In the genomic region with DNA sequence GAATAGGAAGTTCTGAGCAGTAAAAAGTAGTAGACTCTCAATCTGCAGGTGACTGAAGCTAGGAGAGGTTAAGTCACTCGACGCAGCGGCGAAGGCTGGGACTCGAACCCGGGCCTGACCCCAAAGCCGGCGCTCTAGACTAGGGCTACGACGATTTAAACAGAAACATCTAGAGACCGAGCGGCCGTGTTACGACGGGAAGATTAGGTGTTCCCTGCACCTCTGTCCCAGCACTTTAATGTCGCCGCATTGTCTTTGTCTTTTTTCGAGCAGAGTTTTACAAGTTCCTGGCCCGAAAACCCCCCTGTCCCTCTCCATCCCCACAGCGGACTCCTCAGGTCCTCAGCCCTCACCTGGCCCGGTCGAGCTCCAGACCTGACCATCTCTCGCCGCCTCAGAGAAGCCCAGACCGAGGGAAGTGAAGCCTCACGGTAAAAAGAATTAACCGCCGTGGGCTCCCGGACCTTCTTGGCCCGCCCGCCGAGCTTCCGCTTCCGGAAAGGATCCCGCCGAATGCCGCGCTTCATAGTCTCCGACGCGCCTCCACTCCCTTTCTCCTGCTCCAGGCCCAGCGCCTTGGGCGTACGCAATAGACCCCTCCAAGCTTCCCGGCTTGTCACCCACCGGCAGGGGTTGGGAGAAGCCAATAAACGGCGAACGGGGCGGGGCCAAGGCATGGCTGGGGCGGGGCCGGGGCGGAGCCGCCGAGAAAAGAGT, we compare ENCODE assay signal across 1 cellular context.
A peak's percentile ranks its signal among the peaks of the same experiment; 100 is the strongest.
TF ChIP-seq lines count a peak whose summit lies in the region.

A gene with protein sequence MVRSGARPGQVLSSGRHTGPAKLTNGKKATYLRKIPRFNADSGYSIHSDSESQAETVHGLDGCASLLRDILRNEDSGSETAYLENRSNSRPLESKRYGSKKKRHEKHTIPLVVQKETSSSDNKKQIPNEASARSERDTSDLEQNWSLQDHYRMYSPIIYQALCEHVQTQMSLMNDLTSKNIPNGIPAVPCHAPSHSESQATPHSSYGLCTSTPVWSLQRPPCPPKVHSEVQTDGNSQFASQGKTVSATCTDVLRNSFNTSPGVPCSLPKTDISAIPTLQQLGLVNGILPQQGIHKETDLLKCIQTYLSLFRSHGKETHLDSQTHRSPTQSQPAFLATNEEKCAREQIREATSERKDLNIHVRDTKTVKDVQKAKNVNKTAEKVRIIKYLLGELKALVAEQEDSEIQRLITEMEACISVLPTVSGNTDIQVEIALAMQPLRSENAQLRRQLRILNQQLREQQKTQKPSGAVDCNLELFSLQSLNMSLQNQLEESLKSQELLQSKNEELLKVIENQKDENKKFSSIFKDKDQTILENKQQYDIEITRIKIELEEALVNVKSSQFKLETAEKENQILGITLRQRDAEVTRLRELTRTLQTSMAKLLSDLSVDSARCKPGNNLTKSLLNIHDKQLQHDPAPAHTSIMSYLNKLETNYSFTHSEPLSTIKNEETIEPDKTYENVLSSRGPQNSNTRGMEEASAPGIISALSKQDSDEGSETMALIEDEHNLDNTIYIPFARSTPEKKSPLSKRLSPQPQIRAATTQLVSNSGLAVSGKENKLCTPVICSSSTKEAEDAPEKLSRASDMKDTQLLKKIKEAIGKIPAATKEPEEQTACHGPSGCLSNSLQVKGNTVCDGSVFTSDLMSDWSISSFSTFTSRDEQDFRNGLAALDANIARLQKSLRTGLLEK (minus strand): TSS at position 439 of the 717 bp plus-strand sequence. CDS start 56 bp downstream, at position 383.

TF ChIP-seq in HepG2, 621 proteins besides CTCF, POLR2A, EP300 and RAD21 (continued from another document):
- TF ChIP-seq TFE3 (CRISPR knock-in tag; IDR thresholded peaks at IDR 0.05) (peak; percentile 60; the same call in 1 of the 2 replicates), SIN3A (IDR thresholded peaks at IDR 0.05; ENCODE audit: borderline replicate concordance, low read depth, low read length) (peak; percentile 68; the same call in 1 of the 2 replicates), PCBP1 (IDR thresholded peaks at IDR 0.05; ENCODE audit: borderline replicate concordance, low read depth, low read length) (0 out of 2 replicates have a peak, but pooled peaks have one; percentile 35), E2F1 (CRISPR knock-in tag; IDR thresholded peaks at IDR 0.05) (peak; percentile 87), ZNF800 (CRISPR knock-in tag; IDR thresholded peaks at IDR 0.05) (no peak), SP140L (CRISPR knock-in tag; IDR thresholded peaks at IDR 0.05; ENCODE audit: borderline replicate concordance) (no peak), POLR2AphosphoS5 (IDR thresholded peaks at IDR 0.05; ENCODE audit: low read depth, low read length) (no peak; the same call in none of the 2 replicates), PLRG1 (conservative IDR thresholded peaks at IDR 0.05) (no peak), ZNF431 (CRISPR knock-in tag; IDR thresholded peaks at IDR 0.05; ENCODE audit: borderline replicate concordance, low read depth) (no peak), NKX3-1 (CRISPR knock-in tag; IDR thresholded peaks at IDR 0.05) (peak; percentile 55; the same call in 1 of the 2 replicates), KDM4B (CRISPR knock-in tag; IDR thresholded peaks at IDR 0.05) (no peak), ZNF557 (CRISPR knock-in tag; IDR thresholded peaks at IDR 0.05) (no peak), TOPORS (CRISPR knock-in tag; IDR thresholded peaks at IDR 0.05) (no peak), ZNF652 (CRISPR knock-in tag; IDR thresholded peaks at IDR 0.05; ENCODE audit: borderline replicate concordance, low read depth) (no peak), NR2F2 (IDR thresholded peaks at IDR 0.05; ENCODE audit: borderline replicate concordance, low read depth) (no peak)
- TF ChIP-seq, protein P1, sequence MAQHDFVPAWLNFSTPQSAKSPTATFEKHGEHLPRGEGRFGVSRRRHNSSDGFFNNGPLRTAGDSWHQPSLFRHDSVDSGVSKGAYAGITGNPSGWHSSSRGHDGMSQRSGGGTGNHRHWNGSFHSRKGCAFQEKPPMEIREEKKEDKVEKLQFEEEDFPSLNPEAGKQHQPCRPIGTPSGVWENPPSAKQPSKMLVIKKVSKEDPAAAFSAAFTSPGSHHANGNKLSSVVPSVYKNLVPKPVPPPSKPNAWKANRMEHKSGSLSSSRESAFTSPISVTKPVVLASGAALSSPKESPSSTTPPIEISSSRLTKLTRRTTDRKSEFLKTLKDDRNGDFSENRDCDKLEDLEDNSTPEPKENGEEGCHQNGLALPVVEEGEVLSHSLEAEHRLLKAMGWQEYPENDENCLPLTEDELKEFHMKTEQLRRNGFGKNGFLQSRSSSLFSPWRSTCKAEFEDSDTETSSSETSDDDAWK (CRISPR knock-in tag; IDR thresholded peaks at IDR 0.05), result no peak
- TF ChIP-seq, protein P2, sequence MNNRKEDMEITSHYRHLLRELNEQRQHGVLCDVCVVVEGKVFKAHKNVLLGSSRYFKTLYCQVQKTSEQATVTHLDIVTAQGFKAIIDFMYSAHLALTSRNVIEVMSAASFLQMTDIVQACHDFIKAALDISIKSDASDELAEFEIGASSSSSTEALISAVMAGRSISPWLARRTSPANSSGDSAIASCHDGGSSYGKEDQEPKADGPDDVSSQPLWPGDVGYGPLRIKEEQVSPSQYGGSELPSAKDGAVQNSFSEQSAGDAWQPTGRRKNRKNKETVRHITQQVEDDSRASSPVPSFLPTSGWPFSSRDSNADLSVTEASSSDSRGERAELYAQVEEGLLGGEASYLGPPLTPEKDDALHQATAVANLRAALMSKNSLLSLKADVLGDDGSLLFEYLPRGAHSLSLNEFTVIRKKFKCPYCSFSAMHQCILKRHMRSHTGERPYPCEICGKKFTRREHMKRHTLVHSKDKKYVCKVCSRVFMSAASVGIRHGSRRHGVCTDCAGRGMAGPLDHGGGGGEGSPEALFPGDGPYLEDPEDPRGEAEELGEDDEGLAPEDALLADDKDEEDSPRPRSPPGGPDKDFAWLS (CRISPR knock-in tag; IDR thresholded peaks at IDR 0.05; ENCODE audit: borderline replicate concordance), result no peak
- TF ChIP-seq, protein P3, sequence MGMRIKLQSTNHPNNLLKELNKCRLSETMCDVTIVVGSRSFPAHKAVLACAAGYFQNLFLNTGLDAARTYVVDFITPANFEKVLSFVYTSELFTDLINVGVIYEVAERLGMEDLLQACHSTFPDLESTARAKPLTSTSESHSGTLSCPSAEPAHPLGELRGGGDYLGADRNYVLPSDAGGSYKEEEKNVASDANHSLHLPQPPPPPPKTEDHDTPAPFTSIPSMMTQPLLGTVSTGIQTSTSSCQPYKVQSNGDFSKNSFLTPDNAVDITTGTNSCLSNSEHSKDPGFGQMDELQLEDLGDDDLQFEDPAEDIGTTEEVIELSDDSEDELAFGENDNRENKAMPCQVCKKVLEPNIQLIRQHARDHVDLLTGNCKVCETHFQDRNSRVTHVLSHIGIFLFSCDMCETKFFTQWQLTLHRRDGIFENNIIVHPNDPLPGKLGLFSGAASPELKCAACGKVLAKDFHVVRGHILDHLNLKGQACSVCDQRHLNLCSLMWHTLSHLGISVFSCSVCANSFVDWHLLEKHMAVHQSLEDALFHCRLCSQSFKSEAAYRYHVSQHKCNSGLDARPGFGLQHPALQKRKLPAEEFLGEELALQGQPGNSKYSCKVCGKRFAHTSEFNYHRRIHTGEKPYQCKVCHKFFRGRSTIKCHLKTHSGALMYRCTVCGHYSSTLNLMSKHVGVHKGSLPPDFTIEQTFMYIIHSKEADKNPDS (CRISPR knock-in tag; IDR thresholded peaks at IDR 0.05), result no peak
